In the genomic region with DNA sequence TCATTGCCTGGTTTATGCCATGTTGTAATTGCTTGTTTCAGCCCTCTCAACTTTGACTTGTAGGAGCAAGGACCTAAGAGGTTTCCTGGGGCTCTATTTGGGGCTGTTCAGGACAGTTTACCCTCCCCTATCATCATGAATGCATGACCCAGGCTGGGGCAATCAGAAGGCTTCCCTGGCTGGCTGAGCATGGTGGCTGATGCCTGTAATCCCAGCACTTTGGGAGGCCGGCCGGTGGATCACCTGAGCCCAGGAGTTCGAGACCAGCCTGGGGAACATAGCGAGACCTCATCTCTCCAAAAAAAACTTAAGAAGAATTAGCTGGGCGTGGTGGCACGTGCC, we compare ENCODE assay signal across 8 cellular contexts. TPM values are rescaled to one million over a fixed set of nuclear protein-coding genes. Genes with fewer than 3 reads are reported as not detected.
DNase-seq lines count a peak whose midpoint lies in the region; ATAC-seq and TF ChIP-seq lines count a peak whose summit lies in the region.

No MANE protein-coding gene starts in this region.

- no peak for DNase-seq in H7
- no peak for DNase-seq in activated CD8-positive, alpha-beta T cell treated with anti-CD3 and anti-CD28 coated beads, Interleukin-2, amount 10 ng/mL, durations not matched to agents 7 days and 5 days
- DNase-seq in hepatocyte (ENCODE audit: low spot score) = no peak
- no peak for DNase-seq in spleen
- no peak for DNase-seq in NCI-H1930 (lab: John Stamatoyannopoulos, UW)
- DNase-seq in activated effector memory CD4-positive, alpha-beta T cell treated with anti-CD3 and anti-CD28 coated beads, Interleukin-2, amount 50 U/mL, for 16 hours = no peak
- no peak for DNase-seq in inferior parietal cortex (ENCODE audit: extremely low spot score)
- DNase-seq in GM13976 (ENCODE audit: low spot score) = no peak

- no peaks in the 10 kb centered on the region for H3K9me2 ChIP-seq in hepatocyte (replicated peaks; ENCODE audit: insufficient read depth)

- H3K4me3 Mint-ChIP-seq in activated CD8-positive, alpha-beta T cell treated with anti-CD3 and anti-CD28 coated beads, Interleukin-2, amount 10 ng/mL, durations not matched to agents 7 days and 5 days = peak overlapping the region; percentile 71

- peak overlapping the region; percentile 4 for H2AFZ ChIP-seq in hepatocyte

- H3K27me3 ChIP-seq in H7 (ENCODE audit: control insufficient read depth, insufficient read depth, low read length) = no peaks in the 10 kb centered on the region
- no peaks in the 10 kb centered on the region for H3K27me3 ChIP-seq in hepatocyte
- H3K27me3 ChIP-seq in spleen (replicated peaks in 1 of 7) = no peaks in the 10 kb centered on the region

- no peaks in the 10 kb centered on the region for H3K36me3 Mint-ChIP-seq in activated CD8-positive, alpha-beta T cell treated with anti-CD3 and anti-CD28 coated beads, Interleukin-2, amount 10 ng/mL, durations not matched to agents 7 days and 5 days (ENCODE audit: low read depth)

- POLR2A ChIA-PET in activated CD8-positive, alpha-beta T cell treated with anti-CD3 and anti-CD28 coated beads, Interleukin-2, amount 10 ng/mL, durations not matched to agents 7 days and 5 days (lab: Charles Lee) = interaction anchor here (0.6 to 7.8 kb wide), 5 partner anchors 11 to 83 kb away, joined by 4 to 140 read pairs (median 6); partner anchors contain the start of genes IQCN, JUND and PGPEP1

- CTCF ChIA-PET in activated CD8-positive, alpha-beta T cell treated with anti-CD3 and anti-CD28 coated beads, Interleukin-2, amount 10 ng/mL, durations not matched to agents 7 days and 5 days (lab: Charles Lee) = interaction anchor here (0.6 to 10.9 kb wide), 40 partner anchors 8 to 396 kb away, joined by 3 to 455 read pairs (median 6); partner anchors contain the start of genes CCDC124, IQCN, JUND and MPV17L2

- H3K4me1 ChIP-seq in hepatocyte (ENCODE audit: insufficient read depth) (peaks cover 11% of the 10 kb centered on the region), spleen (peaks cover 7 to 24% (median 19%) of the 10 kb centered on the region in 6 donors)

- H3K79me2 ChIP-seq in hepatocyte = no peaks in the 10 kb centered on the region

- H3K27ac Mint-ChIP-seq in activated CD8-positive, alpha-beta T cell treated with anti-CD3 and anti-CD28 coated beads, Interleukin-2, amount 10 ng/mL, durations not matched to agents 7 days and 5 days = no peak overlapping the region

- H4K20me1 ChIP-seq in hepatocyte (ENCODE audit: insufficient read depth, poor library complexity, severe bottlenecking) = no peaks in the 10 kb centered on the region

- ATAC-seq in activated CD8-positive, alpha-beta T cell treated with anti-CD3 and anti-CD28 coated beads, Interleukin-2, amount 10 ng/mL, durations not matched to agents 7 days and 5 days = no peak

- 87% methylated on average over 6 of the region's 6 CpGs for WGBS in hepatocyte (ENCODE audit: low lambda C conversion rate, missing lambda C conversion rate)
- 71 to 90% (median 81%) methylated on average over 6 of the region's 6 CpGs for WGBS in spleen, 5 donors

- intact Hi-C loops in spleen (cut with DNase I; ENCODE audit: low total_unique reads) = loop anchor here (2.0 to 5.0 kb wide), 2 partner anchors 50 to 122 kb away; no protein-coding TSS in a partner anchor

- TF ChIP-seq CTCF in hepatocyte (IDR thresholded peaks at IDR 0.05; ENCODE audit: poor library complexity) = no peak
- TF ChIP-seq CTCF in spleen (IDR thresholded peaks at IDR 0.05 in 8 of 11, conservative IDR thresholded peaks at IDR 0.05 in 3 of 11) = no peak
- TF ChIP-seq CTCF in GM13976 (IDR thresholded peaks at IDR 0.05; ENCODE audit: borderline replicate concordance, control extremely low read depth, extremely low read depth, insufficient read depth, missing control alignments) = no peak

- no peaks in the 10 kb centered on the region for H3K27me3 Mint-ChIP-seq in activated CD8-positive, alpha-beta T cell treated with anti-CD3 and anti-CD28 coated beads, Interleukin-2, amount 10 ng/mL, durations not matched to agents 7 days and 5 days (ENCODE audit: low read depth)

- H3K36me3 ChIP-seq in H7 (replicated peaks; ENCODE audit: control insufficient read depth, insufficient read depth, low read length) (no peaks in the 10 kb centered on the region), hepatocyte (replicated peaks; ENCODE audit: insufficient read depth, low read depth) (no peaks in the 10 kb centered on the region), spleen (no peaks in the 10 kb centered on the region)

- in situ Hi-C loops in GM13976 (cut with MboI; ENCODE audit: low sequenced_read_pairs, unreplicated experiment) = loop anchor here (5.0 kb wide), 1 partner anchor 52 kb away; no protein-coding TSS in a partner anchor

- peak overlapping the region; percentile 67 for H3K4me2 ChIP-seq in hepatocyte

- H3K9me3 ChIP-seq in hepatocyte (ENCODE audit: low read depth) (no peaks in the 10 kb centered on the region), spleen (no peaks in the 10 kb centered on the region)

- no peak for TF ChIP-seq POLR2A in spleen (IDR thresholded peaks at IDR 0.05)

- H3K4me3 ChIP-seq in H7 (ENCODE audit: insufficient read depth, low read depth, low read length) (peak overlapping the region; percentile 42), hepatocyte (no peak overlapping the region), spleen (peak overlapping the region in 3 of 8 donors; percentile 22 to 57 (median 35))

- H3K27ac ChIP-seq in hepatocyte (peak overlapping the region; percentile 45), spleen (peak overlapping the region in 7 of 8 donors; percentile 28 to 74 (median 59))

- H3K4me1 Mint-ChIP-seq in activated CD8-positive, alpha-beta T cell treated with anti-CD3 and anti-CD28 coated beads, Interleukin-2, amount 10 ng/mL, durations not matched to agents 7 days and 5 days (ENCODE audit: low read depth) = peaks cover 17% of the 10 kb centered on the region

- no peaks in the 10 kb centered on the region for H3K9me3 Mint-ChIP-seq in activated CD8-positive, alpha-beta T cell treated with anti-CD3 and anti-CD28 coated beads, Interleukin-2, amount 10 ng/mL, durations not matched to agents 7 days and 5 days (ENCODE audit: insufficient read depth)

RNA-seq across cellular contexts. Expression of gene LSM4, which starts 6.1 kb away (rescaled TPM):
- 787 and 838 TPM in 2 replicates for total RNA-seq in H7 (2014; rRNA removed; shearing (Covaris generic))
- 100 to 1,000 TPM; 199 to 215 TPM for total RNA-seq in activated CD8-positive, alpha-beta T cell treated with anti-CD3 and anti-CD28 coated beads, Interleukin-2, amount 10 ng/mL, durations not matched to agents 7 days and 5 days
- total RNA-seq in hepatocyte (185 and 202 TPM in 2 replicates), spleen (10 to 100 TPM; 55.8 to 86.5 (median 65.1) TPM)
- polyA plus RNA-seq in hepatocyte (218 and 226 TPM in 2 replicates), spleen (100 to 1,000 TPM in 2 of 3 donors, 10 to 100 TPM in 1; 91.6 to 192 (median 151) TPM)

RNA-seq across cellular contexts. Expression of gene PGPEP1, which starts 11.4 kb away (rescaled TPM):
- 11.5 and 13.6 TPM in 2 replicates for total RNA-seq in H7 (2014; rRNA removed; shearing (Covaris generic))
- 10 to 100 TPM; 30.1 to 34.5 TPM for total RNA-seq in activated CD8-positive, alpha-beta T cell treated with anti-CD3 and anti-CD28 coated beads, Interleukin-2, amount 10 ng/mL, durations not matched to agents 7 days and 5 days
- total RNA-seq in hepatocyte (35.0 and 36.1 TPM in 2 replicates), spleen (10 to 100 TPM; 20.2 to 65.6 (median 45.1) TPM)
- polyA plus RNA-seq in hepatocyte (24.8 and 26.8 TPM in 2 replicates), spleen (10 to 100 TPM in 1 of 3 donors, 1 to 10 TPM in 2; 9.3 to 17.3 (median 9.6) TPM)

RNA-seq across cellular contexts. Expression of gene JUND, which starts 47.6 kb away (rescaled TPM):
- total RNA-seq in H7 (2014; rRNA removed; shearing (Covaris generic)) = 173 and 181 TPM in 2 replicates
- total RNA-seq in activated CD8-positive, alpha-beta T cell treated with anti-CD3 and anti-CD28 coated beads, Interleukin-2, amount 10 ng/mL, durations not matched to agents 7 days and 5 days = 100 to 1,000 TPM; 462 to 469 TPM
- total RNA-seq in hepatocyte (307 and 379 TPM in 2 replicates), spleen (100 to 1,000 TPM; 119 to 232 (median 159) TPM)
- polyA plus RNA-seq in hepatocyte (698 and 768 TPM in 2 replicates), spleen (10 to 100 TPM; 47.5 to 86.5 (median 75.6) TPM)

RNA-seq across cellular contexts. Expression of gene IQCN, which starts 54.8 kb away (rescaled TPM):
- total RNA-seq in H7 (2014; rRNA removed; shearing (Covaris generic)) = 0.55 and 0.76 TPM in 2 replicates
- total RNA-seq in activated CD8-positive, alpha-beta T cell treated with anti-CD3 and anti-CD28 coated beads, Interleukin-2, amount 10 ng/mL, durations not matched to agents 7 days and 5 days = 1 to 10 TPM; 3.7 to 4.2 TPM
- 3.7 and 3.9 TPM in 2 replicates for total RNA-seq in hepatocyte
- polyA plus RNA-seq in hepatocyte = 1.5 and 2.3 TPM in 2 replicates
- 10 to 100 TPM in 3 of 7 donors, 1 to 10 TPM in 4; 4.7 to 17.1 (median 8.6) TPM for total RNA-seq in spleen
- polyA plus RNA-seq in spleen = 10 to 100 TPM in 1 of 3 donors, 1 to 10 TPM in 2; 1.4 to 15.6 (median 7.8) TPM

RNA-seq across cellular contexts. Expression of gene GDF15, which starts 57.0 kb away (rescaled TPM):
- total RNA-seq in H7 (2014; rRNA removed; shearing (Covaris generic)) = 0.30 and 1.4 TPM in 2 replicates
- not detected for total RNA-seq in activated CD8-positive, alpha-beta T cell treated with anti-CD3 and anti-CD28 coated beads, Interleukin-2, amount 10 ng/mL, durations not matched to agents 7 days and 5 days
- 106 and 123 TPM in 2 replicates for total RNA-seq in hepatocyte
- 175 and 185 TPM in 2 replicates for polyA plus RNA-seq in hepatocyte
- total RNA-seq in spleen = 10 to 100 TPM in 2 of 7 donors, 1 to 10 TPM in 5; 1.9 to 34.3 (median 4.3) TPM
- polyA plus RNA-seq in spleen = 10 to 100 TPM in 1 of 3 donors, under 1 TPM in 2; 0.77 to 15.9 (median 0.96) TPM
